In genomic region chr15:44716983-44717602, GRCh38 we compare ENCODE assay signal across 16 cellular contexts. TPM values are rescaled to one million over a fixed set of nuclear protein-coding genes. Genes with fewer than 3 reads are reported as not detected.
A peak's percentile ranks its signal among the peaks of the same experiment; 100 is the strongest.
DNase-seq lines count a peak whose midpoint lies in the region; ATAC-seq, FAIRE-seq and TF ChIP-seq lines count a peak whose summit lies in the region.
"Had no signal": no experiment of that assay in that cellular context is flagged by ENCODE, and none has a peak within 500 bp of the region (broad histone marks: within the 10 kb centered on the region; RNA-seq: fewer than 3 reads in every experiment).

No MANE protein-coding gene starts in this region.

- DNase-seq in HepG2 (ENCODE audit: low spot score) (no peak), right lobe of liver (no peak), GM12878 (ENCODE audit: low read depth, low spot score) (no peak), left cardiac atrium (no peak), NCI-H526 treated with DMSO at 0.1 percent for 48 hours (lab: John Stamatoyannopoulos, UW) (no peak)
- DNase-seq: AML-193; effector CD4-positive, alpha-beta T cell; heart right ventricle; islet precursor cell; mesendoderm; NCI-H187 treated with DMSO at 0.1 percent for 48 hours; NCI-H510A had no signal

- H3K4me1 ChIP-seq in HepG2 (ENCODE audit: insufficient read depth, low read length) (peaks cover 42% of the 10 kb centered on the region), right lobe of liver (peaks cover 0 to 29% (median 0%) of the 10 kb centered on the region in 4 donors), OCI-LY3 (ENCODE audit: low read length) (peaks cover 88% of the 10 kb centered on the region), GM12878 (ENCODE audit: control insufficient read depth, insufficient read depth, low read length) (peaks cover 63% of the 10 kb centered on the region)
- H3K4me1 ChIP-seq: neural progenitor cell had no signal

- 89% methylated on average over 2 of the region's 2 CpGs for WGBS in HepG2 (ENCODE audit: low lambda C conversion rate)
- WGBS in right lobe of liver (ENCODE audit: insufficient coverage, low coverage, low lambda C conversion rate, missing lambda C conversion rate): 73% methylated on average over 2 of the region's 2 CpGs
- 3% methylated on average over 2 of the region's 2 CpGs for WGBS in GM12878 (ENCODE audit: insufficient coverage, insufficient replicate concordance, low lambda C conversion rate, missing lambda C conversion rate)

- H3K4me3 ChIP-seq in HepG2 (replicated peaks in 1 of 3; ENCODE audit: insufficient read depth in 1 of 3, low read depth in 2 of 3, low read length in 3 of 3) (no peak overlapping the region), right lobe of liver (no peak overlapping the region), OCI-LY3 (ENCODE audit: low read length) (peak overlapping the region; percentile 11; the same call in 1 of the 2 replicates), GM12878 (0 out of 2 replicates have a peak overlapping the region, but pooled peaks have one; percentile 99)
- H3K4me3 ChIP-seq: cardiac muscle cell, neural progenitor cell had no signal

- RAD21 ChIA-PET in GM12878 (lab: Charles Lee; ENCODE audit: unreplicated experiment): interaction anchor here (14.2 to 18.4 kb wide), 2 partner anchors 12 to 51 kb away, joined by 231 to 653 read pairs; partner anchors contain the start of genes SPG11 and TRIM69

- no peak for TF ChIP-seq POLR2A in HepG2 (IDR thresholded peaks at IDR 0.05; ENCODE audit: insufficient read depth in 1 of 2, low read depth in 2 of 2, low read length in 2 of 2)
- TF ChIP-seq POLR2A in right lobe of liver (IDR thresholded peaks at IDR 0.05): no peak
- no peak for TF ChIP-seq POLR2A in GM12878 (IDR thresholded peaks at IDR 0.05; ENCODE audit: low read depth, low read length)

- in situ Hi-C loops in HepG2 (cut with HindIII; ENCODE audit: extremely low pct_ligation_motif_present, low pct_unique_long_range_greater_than_20kb) (no loop called here), GM12878 (cut with MboI) (no loop called here)

- H3K9ac ChIP-seq in HepG2 (ENCODE audit: insufficient read depth, low read depth, low read length) (no peak overlapping the region), OCI-LY3 (ENCODE audit: low read length) (no peak overlapping the region), GM12878 (ENCODE audit: control insufficient read depth, insufficient read depth, low read length) (peak overlapping the region; percentile 35)
- H3K9ac ChIP-seq: neural progenitor cell had no signal

- H3K27ac ChIP-seq in HepG2 (ENCODE audit: extremely low read length, insufficient read depth, low read length) (no peak overlapping the region), right lobe of liver (no peak overlapping the region), OCI-LY3 (ENCODE audit: low read length) (peak overlapping the region; percentile 96), GM12878 (ENCODE audit: control insufficient read depth, insufficient read depth) (no peak overlapping the region)
- H3K27ac ChIP-seq: neural progenitor cell had no signal

- H3K4me2 ChIP-seq in HepG2 (ENCODE audit: low read depth, low read length): no peak overlapping the region
- peak overlapping the region; percentile 92 for H3K4me2 ChIP-seq in OCI-LY3 (ENCODE audit: low read length)
- H3K4me2 ChIP-seq in GM12878 (ENCODE audit: control insufficient read depth, insufficient read depth): peak overlapping the region; percentile 93
- H3K4me2 ChIP-seq: neural progenitor cell had no signal

- TF ChIP-seq CTCF in HepG2 (CRISPR knock-in tag; IDR thresholded peaks at IDR 0.05): no peak
- no peak for TF ChIP-seq CTCF in right lobe of liver (IDR thresholded peaks at IDR 0.05)
- TF ChIP-seq CTCF in OCI-LY3 (IDR thresholded peaks at IDR 0.05; ENCODE audit: low read depth, low read length): no peak
- TF ChIP-seq CTCF in GM12878 (IDR thresholded peaks at IDR 0.05 in 2 of 3, conservative IDR thresholded peaks at IDR 0.05 in 1 of 3; ENCODE audit: control insufficient read depth in 2 of 3, extremely low read depth in 1 of 3, insufficient read depth in 1 of 3, low read depth in 3 of 3, low read length in 3 of 3): no peak

- SMC1A ChIA-PET in GM12878 (lab: Charles Lee; ENCODE audit: uncharacterized antibody, unreplicated experiment): interaction anchor here (8.1 to 19.0 kb wide), 2 partner anchors 14 to 52 kb away, joined by 87 to 637 read pairs; partner anchors contain the start of genes SPG11 and TRIM69

- H3K79me2 ChIP-seq in HepG2 (ENCODE audit: insufficient read depth, low read length) (peaks cover 31% of the 10 kb centered on the region), OCI-LY3 (ENCODE audit: low read length) (peaks cover 66% of the 10 kb centered on the region), GM12878 (ENCODE audit: control insufficient read depth, insufficient read depth, low read length) (peaks cover 74% of the 10 kb centered on the region)

- ATAC-seq in HepG2: no peak
- ATAC-seq in right lobe of liver: no peak
- no peak for ATAC-seq in GM12878
- no peak for ATAC-seq in GM21737 (IDR thresholded peaks at IDR 0.05; ENCODE audit: unreplicated experiment)
- ATAC-seq in left cardiac atrium: no peak
- ATAC-seq: heart right ventricle had no signal

- BruUV-seq in HepG2 (replicated peaks; lab: Mats Ljungman, UMichigan): no TSS peak
- no TSS peak for BruUV-seq in GM12878 (replicated peaks; lab: Mats Ljungman, UMichigan)

- intact Hi-C loops in HepG2 (cut with micrococcal nuclease; ENCODE audit: unreplicated experiment): no loop called here
- intact Hi-C loops in right lobe of liver (cut with DNase I): no loop called here
- intact Hi-C loops in GM12878 (cut with micrococcal nuclease; ENCODE audit: unreplicated experiment): no loop called here
- intact Hi-C loops in left cardiac atrium (cut with DNase I): no loop called here

- no peaks in the 10 kb centered on the region for H3K27me3 ChIP-seq in HepG2 (ENCODE audit: control insufficient read depth in 1 of 2, insufficient read depth in 2 of 2, low read length in 2 of 2)
- no peaks in the 10 kb centered on the region for H3K27me3 ChIP-seq in right lobe of liver
- H3K27me3 ChIP-seq in OCI-LY3 (ENCODE audit: low read depth, low read length): no peaks in the 10 kb centered on the region
- no peaks in the 10 kb centered on the region for H3K27me3 ChIP-seq in GM12878 (replicated peaks in 1 of 2; ENCODE audit: control insufficient read depth in 2 of 2, insufficient read depth in 2 of 2, low read length in 1 of 2)
- H3K27me3 ChIP-seq: cardiac muscle cell, heart right ventricle had no signal

- H3K36me3 ChIP-seq in HepG2 (replicated peaks in 1 of 2; ENCODE audit: control insufficient read depth in 1 of 2, insufficient read depth in 2 of 2, low read length in 2 of 2): peaks cover 8 to 29% of the 10 kb centered on the region in 2 experiments
- H3K36me3 ChIP-seq in right lobe of liver: peaks cover 19 to 39% (median 33%) of the 10 kb centered on the region in 4 donors
- peaks cover 69% of the 10 kb centered on the region for H3K36me3 ChIP-seq in OCI-LY3 (replicated peaks; ENCODE audit: low read depth, low read length)
- peaks cover 19 to 52% of the 10 kb centered on the region in 2 experiments for H3K36me3 ChIP-seq in GM12878 (ENCODE audit: control insufficient read depth in 2 of 2, insufficient read depth in 2 of 2, low read length in 1 of 2)
- H3K36me3 ChIP-seq: neural progenitor cell had no signal

- POLR2A ChIA-PET in HepG2 (lab: Yijun Ruan, JAX) (no interaction called here), GM12878 (lab: Charles Lee) (interaction anchor here (1.2 to 24.8 kb wide), 4 partner anchors 15 to 165 kb away, joined by 3 to 718 read pairs (median 129); partner anchors contain the start of genes SPG11 and TRIM69)

- CTCF ChIA-PET in HepG2 (lab: Yijun Ruan, JAX; ENCODE audit: low intra/inter-chr PET ratio, low total read pairs): no interaction called here
- CTCF ChIA-PET in GM12878 (lab: Yijun Ruan, JAX): interaction anchor here (10.2 to 14.3 kb wide), 3 partner anchors 10 to 51 kb away, joined by 153 to 278 read pairs (median 203); partner anchors contain the start of genes SPG11 and TRIM69

- H3K9me3 ChIP-seq in HepG2 (ENCODE audit: low read length): no peaks in the 10 kb centered on the region
- no peaks in the 10 kb centered on the region for H3K9me3 ChIP-seq in right lobe of liver
- H3K9me3 ChIP-seq in OCI-LY3 (ENCODE audit: insufficient read depth, low read length): no peaks in the 10 kb centered on the region
- H3K9me3 ChIP-seq in GM12878 (replicated peaks; ENCODE audit: control insufficient read depth, insufficient read depth, low read length): no peaks in the 10 kb centered on the region
- H3K9me3 ChIP-seq: heart right ventricle had no signal

- H4K20me1 ChIP-seq in HepG2 (ENCODE audit: insufficient read depth, low read length): peaks cover 17% of the 10 kb centered on the region; the same call in 1 of the 2 replicates
- H4K20me1 ChIP-seq in OCI-LY3 (ENCODE audit: insufficient read depth, low read length): peaks cover 65% of the 10 kb centered on the region
- peaks cover 30% of the 10 kb centered on the region for H4K20me1 ChIP-seq in GM12878 (ENCODE audit: control insufficient read depth, insufficient read depth)

- no peak for FAIRE-seq in HepG2 (lab: Jason Lieb, UNC)
- no peak for FAIRE-seq in GM12878 (lab: Jason Lieb, UNC)

- no peak for TF ChIP-seq EP300 in HepG2 (IDR thresholded peaks at IDR 0.05; ENCODE audit: low read depth in 2 of 2, low read length in 2 of 2)
- no peak for TF ChIP-seq EP300 in HepG2 (CRISPR knock-in tag; IDR thresholded peaks at IDR 0.05; ENCODE audit: borderline replicate concordance)
- no peak for TF ChIP-seq EP300 in GM12878 (IDR thresholded peaks at IDR 0.05; ENCODE audit: borderline replicate concordance in 1 of 2, control insufficient read depth in 1 of 2, low read depth in 2 of 2, low read length in 2 of 2)

- TF ChIP-seq RAD21 in HepG2 (CRISPR knock-in tag; IDR thresholded peaks at IDR 0.05): no peak
- no peak for TF ChIP-seq RAD21 in GM12878 (IDR thresholded peaks at IDR 0.05; ENCODE audit: insufficient read depth, low read depth, low read length)

- no peak overlapping the region for H2AFZ ChIP-seq in HepG2 (ENCODE audit: low read length)
- H2AFZ ChIP-seq in OCI-LY3 (ENCODE audit: low read depth, low read length): no peak overlapping the region
- no peak overlapping the region for H2AFZ ChIP-seq in GM12878 (ENCODE audit: control insufficient read depth, low read depth, low read length)
- H2AFZ ChIP-seq: neural progenitor cell had no signal

RNA-seq across cellular contexts. Expression of gene B2M, which starts 5.8 kb away (rescaled TPM):
- total RNA-seq in HepG2 (2016; rRNA removed; fragmentation: Illumina TruSeq; extraction: Trizol) (530 and 784 TPM in 2 replicates), right lobe of liver (1,000 to 10,000 TPM in 5 of 6 experiments, 100 to 1,000 TPM in 1; 894 to 5,671 (median 2,154) TPM), GM12878 (2014; rRNA removed) (4,481 and 5,701 TPM in 2 replicates), GM12878 (2014; rRNA removed; fragmentation: Illumina TruSeq; extraction: Trizol) (5,217 and 5,589 TPM in 2 replicates), GM12878 (2021) (2,901 and 3,170 TPM in 2 replicates), left cardiac atrium (1,000 to 10,000 TPM; 1,362 to 1,570 TPM)
- total RNA-seq in HepG2 (2016; cell fraction: cytosol; rRNA removed; fragmentation: Illumina TruSeq; extraction: Trizol; ENCODE audit: low read depth): 119 and 125 TPM in 2 replicates
- total RNA-seq in HepG2 (2016; cell fraction: insoluble cytoplasmic fraction; rRNA removed; fragmentation: Illumina TruSeq; extraction: Trizol): 505 and 836 TPM in 2 replicates
- 137 and 145 TPM in 2 replicates for total RNA-seq in HepG2 (2016; cell fraction: membrane; rRNA removed; fragmentation: Illumina TruSeq; extraction: Trizol)
- 527 and 591 TPM in 2 replicates for total RNA-seq in HepG2 (2016; cell fraction: nucleus; rRNA removed; fragmentation: Illumina TruSeq; extraction: Trizol)
- polyA plus RNA-seq in HepG2 (2011; rRNA removed) (754 and 857 TPM in 2 replicates), GM12878 (2011; rRNA removed) (12,663 and 17,808 TPM in 2 replicates), GM12878 (2014; fragmentation: Illumina TruSeq; extraction: Trizol) (11,414 and 13,691 TPM in 2 replicates), GM12878 (2014; fragmentation: Nextera tagmentation; extraction: Ambion mirVana) (over 10,000 TPM; 16,306 to 22,794 TPM), GM12878 (2014; rRNA removed) (4,868 and 5,894 TPM in 2 replicates), GM12878 (2016; fragmentation: Nextera tagmentation; extraction: Ambion mirVana) (1,000 to 10,000 TPM; 8,335 to 8,413 TPM)
- 1,404 and 3,087 TPM in 2 replicates for polyA plus RNA-seq in HepG2 (2011; cell fraction: cytosol; rRNA removed)
- polyA plus RNA-seq in HepG2 (2011; cell fraction: nucleus; rRNA removed): 194 and 300 TPM in 2 replicates
- polyA plus RNA-seq in HepG2 (2012): 589 and 873 TPM in 2 replicates
- polyA plus RNA-seq in HepG2 (2016; cell fraction: cytosol; fragmentation: Illumina TruSeq; extraction: Trizol; ENCODE audit: low read depth): 135 and 139 TPM in 2 replicates
- 442 and 475 TPM in 2 replicates for polyA plus RNA-seq in HepG2 (2016; cell fraction: insoluble cytoplasmic fraction; fragmentation: Illumina TruSeq; extraction: Trizol; ENCODE audit: low read depth)
- 123 and 125 TPM in 2 replicates for polyA plus RNA-seq in HepG2 (2016; cell fraction: membrane; fragmentation: Illumina TruSeq; extraction: Trizol; ENCODE audit: low read depth)
- 916 and 917 TPM in 2 replicates for polyA plus RNA-seq in HepG2 (2016; cell fraction: nucleus; fragmentation: Illumina TruSeq; extraction: Trizol; ENCODE audit: insufficient read depth, low read depth)
- 191 and 793 TPM in 2 replicates for polyA minus RNA-seq in HepG2 (2011; rRNA and poly(A)+ RNA removed; ENCODE audit: low replicate concordance)
- polyA minus RNA-seq in HepG2 (2011; cell fraction: cytosol; rRNA and poly(A)+ RNA removed): 308 and 333 TPM in 2 replicates
- 168 and 193 TPM in 2 replicates for polyA minus RNA-seq in HepG2 (2011; cell fraction: nucleus; rRNA and poly(A)+ RNA removed)
- total RNA-seq in GM12878 (2013; cell fraction: nucleolus; rRNA removed): 6,462 and 7,066 TPM in 2 replicates
- 6,007 TPM for polyA plus RNA-seq in GM12878 (2011; ENCODE audit: low read depth)
- polyA plus RNA-seq in GM12878 (2011; cell fraction: cytosol; rRNA removed): 7,019 and 28,739 TPM in 2 replicates
- 2,031 and 2,366 TPM in 2 replicates for polyA plus RNA-seq in GM12878 (2011; cell fraction: nucleus; rRNA removed)
- 6,970 and 7,434 TPM in 2 replicates for polyA plus RNA-seq in GM12878 (2012)
- polyA minus RNA-seq in GM12878 (2011; rRNA and poly(A)+ RNA removed): 2,834 and 3,344 TPM in 2 replicates
- polyA minus RNA-seq in GM12878 (2011; cell fraction: cytosol; rRNA and poly(A)+ RNA removed): 1,355 and 1,504 TPM in 2 replicates
- polyA minus RNA-seq in GM12878 (2011; cell fraction: nucleus; rRNA and poly(A)+ RNA removed): 373 and 393 TPM in 2 replicates

RNA-seq across cellular contexts. Expression of gene PATL2, which starts 6.0 kb away (rescaled TPM):
- total RNA-seq in HepG2 (2016; rRNA removed; fragmentation: Illumina TruSeq; extraction: Trizol) (0.15 TPM in 1 of 2 replicates, not detected in the other), right lobe of liver (1 to 10 TPM in 2 of 6 experiments, under 1 TPM in 4; 0.28 to 1.9 (median 0.71) TPM), GM12878 (2014; rRNA removed) (11.0 and 11.5 TPM in 2 replicates), GM12878 (2014; rRNA removed; fragmentation: Illumina TruSeq; extraction: Trizol) (12.5 and 13.1 TPM in 2 replicates), GM12878 (2021) (10.7 and 11.5 TPM in 2 replicates), left cardiac atrium (1 to 10 TPM; 4.8 to 6.8 TPM)
- 0.30 TPM in 1 of 2 replicates, not detected in the other for total RNA-seq in HepG2 (2016; cell fraction: cytosol; rRNA removed; fragmentation: Illumina TruSeq; extraction: Trizol; ENCODE audit: low read depth)
- 0.11 and 0.30 TPM in 2 replicates for total RNA-seq in HepG2 (2016; cell fraction: insoluble cytoplasmic fraction; rRNA removed; fragmentation: Illumina TruSeq; extraction: Trizol)
- total RNA-seq in HepG2 (2016; cell fraction: membrane; rRNA removed; fragmentation: Illumina TruSeq; extraction: Trizol): 0.14 TPM in 1 of 2 replicates, not detected in the other
- 0.71 TPM in 1 of 2 replicates, not detected in the other for total RNA-seq in HepG2 (2016; cell fraction: nucleus; rRNA removed; fragmentation: Illumina TruSeq; extraction: Trizol)
- polyA plus RNA-seq in HepG2 (2011; rRNA removed) (0.37 and 0.53 TPM in 2 replicates), GM12878 (2011; rRNA removed) (13.5 and 14.8 TPM in 2 replicates), GM12878 (2014; fragmentation: Illumina TruSeq; extraction: Trizol) (11.9 and 14.8 TPM in 2 replicates), GM12878 (2014; fragmentation: Nextera tagmentation; extraction: Ambion mirVana) (10 to 100 TPM; 12.4 TPM), GM12878 (2014; rRNA removed) (16.2 and 19.3 TPM in 2 replicates), GM12878 (2016; fragmentation: Nextera tagmentation; extraction: Ambion mirVana) (1 to 10 TPM; 4.2 to 7.3 TPM)
- polyA plus RNA-seq in HepG2 (2011; cell fraction: cytosol; rRNA removed): 0.11 and 0.32 TPM in 2 replicates
- 2.6 TPM in 2 replicates for polyA plus RNA-seq in HepG2 (2011; cell fraction: nucleus; rRNA removed)
- polyA plus RNA-seq in HepG2 (2012): 0.44 and 0.49 TPM in 2 replicates
- 0.24 TPM in 1 of 2 replicates, not detected in the other for polyA plus RNA-seq in HepG2 (2016; cell fraction: cytosol; fragmentation: Illumina TruSeq; extraction: Trizol; ENCODE audit: low read depth)
- 0.27 TPM in 1 of 2 replicates, not detected in the other for polyA plus RNA-seq in HepG2 (2016; cell fraction: insoluble cytoplasmic fraction; fragmentation: Illumina TruSeq; extraction: Trizol; ENCODE audit: low read depth)
- 0.09 TPM in 1 of 2 replicates, not detected in the other for polyA plus RNA-seq in HepG2 (2016; cell fraction: membrane; fragmentation: Illumina TruSeq; extraction: Trizol; ENCODE audit: low read depth)
- polyA plus RNA-seq in HepG2 (2016; cell fraction: nucleus; fragmentation: Illumina TruSeq; extraction: Trizol; ENCODE audit: insufficient read depth, low read depth): 0.56 and 1.5 TPM in 2 replicates
- polyA minus RNA-seq in HepG2 (2011; rRNA and poly(A)+ RNA removed; ENCODE audit: low replicate concordance): 1.1 TPM in 1 of 2 replicates, not detected in the other
- not detected in 2 replicates for polyA minus RNA-seq in HepG2 (2011; cell fraction: cytosol; rRNA and poly(A)+ RNA removed)
- 0.39 and 1.5 TPM in 2 replicates for polyA minus RNA-seq in HepG2 (2011; cell fraction: nucleus; rRNA and poly(A)+ RNA removed)
- 27.2 and 29.4 TPM in 2 replicates for total RNA-seq in GM12878 (2013; cell fraction: nucleolus; rRNA removed)
- polyA plus RNA-seq in GM12878 (2011; ENCODE audit: low read depth): 14.7 TPM
- polyA plus RNA-seq in GM12878 (2011; cell fraction: cytosol; rRNA removed): 11.4 and 11.8 TPM in 2 replicates
- polyA plus RNA-seq in GM12878 (2011; cell fraction: nucleus; rRNA removed): 47.9 and 62.2 TPM in 2 replicates
- polyA plus RNA-seq in GM12878 (2012): 16.2 and 17.7 TPM in 2 replicates
- 6.1 and 8.7 TPM in 2 replicates for polyA minus RNA-seq in GM12878 (2011; rRNA and poly(A)+ RNA removed)
- polyA minus RNA-seq in GM12878 (2011; cell fraction: cytosol; rRNA and poly(A)+ RNA removed): 2.1 and 6.7 TPM in 2 replicates
- polyA minus RNA-seq in GM12878 (2011; cell fraction: nucleus; rRNA and poly(A)+ RNA removed): 10.9 and 15.6 TPM in 2 replicates

RNA-seq across cellular contexts. Expression of gene TRIM69, which starts 19.2 kb away (rescaled TPM):
- total RNA-seq in HepG2 (2016; rRNA removed; fragmentation: Illumina TruSeq; extraction: Trizol): 2.6 and 4.0 TPM in 2 replicates
- 2.6 and 3.3 TPM in 2 replicates for total RNA-seq in HepG2 (2016; cell fraction: cytosol; rRNA removed; fragmentation: Illumina TruSeq; extraction: Trizol; ENCODE audit: low read depth)
- total RNA-seq in HepG2 (2016; cell fraction: insoluble cytoplasmic fraction; rRNA removed; fragmentation: Illumina TruSeq; extraction: Trizol): 2.7 and 3.4 TPM in 2 replicates
- total RNA-seq in HepG2 (2016; cell fraction: membrane; rRNA removed; fragmentation: Illumina TruSeq; extraction: Trizol): 5.1 and 6.1 TPM in 2 replicates
- 2.0 TPM in 2 replicates for total RNA-seq in HepG2 (2016; cell fraction: nucleus; rRNA removed; fragmentation: Illumina TruSeq; extraction: Trizol)
- 2.7 and 3.2 TPM in 2 replicates for polyA plus RNA-seq in HepG2 (2011; rRNA removed)
- 2.1 and 2.9 TPM in 2 replicates for polyA plus RNA-seq in HepG2 (2011; cell fraction: cytosol; rRNA removed)
- 0.88 and 1.4 TPM in 2 replicates for polyA plus RNA-seq in HepG2 (2011; cell fraction: nucleus; rRNA removed)
- polyA plus RNA-seq in HepG2 (2012): 2.3 and 2.6 TPM in 2 replicates
- 2.8 and 4.0 TPM in 2 replicates for polyA plus RNA-seq in HepG2 (2016; cell fraction: cytosol; fragmentation: Illumina TruSeq; extraction: Trizol; ENCODE audit: low read depth)
- 5.4 and 8.8 TPM in 2 replicates for polyA plus RNA-seq in HepG2 (2016; cell fraction: insoluble cytoplasmic fraction; fragmentation: Illumina TruSeq; extraction: Trizol; ENCODE audit: low read depth)
- 5.4 and 6.5 TPM in 2 replicates for polyA plus RNA-seq in HepG2 (2016; cell fraction: membrane; fragmentation: Illumina TruSeq; extraction: Trizol; ENCODE audit: low read depth)
- 2.5 and 2.8 TPM in 2 replicates for polyA plus RNA-seq in HepG2 (2016; cell fraction: nucleus; fragmentation: Illumina TruSeq; extraction: Trizol; ENCODE audit: insufficient read depth, low read depth)
- polyA minus RNA-seq in HepG2 (2011; rRNA and poly(A)+ RNA removed; ENCODE audit: low replicate concordance): 3.3 and 13.1 TPM in 2 replicates
- 2.7 and 3.2 TPM in 2 replicates for polyA minus RNA-seq in HepG2 (2011; cell fraction: cytosol; rRNA and poly(A)+ RNA removed)
- 1.7 and 2.2 TPM in 2 replicates for polyA minus RNA-seq in HepG2 (2011; cell fraction: nucleus; rRNA and poly(A)+ RNA removed)
- 10 to 100 TPM in 1 of 6 experiments, 1 to 10 TPM in 5; 3.8 to 16.9 (median 6.5) TPM for total RNA-seq in right lobe of liver
- 15.1 and 16.3 TPM in 2 replicates for total RNA-seq in GM12878 (2013; cell fraction: nucleolus; rRNA removed)
- 29.5 and 35.0 TPM in 2 replicates for total RNA-seq in GM12878 (2014; rRNA removed)
- total RNA-seq in GM12878 (2014; rRNA removed; fragmentation: Illumina TruSeq; extraction: Trizol): 38.7 and 43.6 TPM in 2 replicates
- 48.8 and 50.7 TPM in 2 replicates for total RNA-seq in GM12878 (2021)
- 28.8 TPM for polyA plus RNA-seq in GM12878 (2011; ENCODE audit: low read depth)
- polyA plus RNA-seq in GM12878 (2011; rRNA removed): 52.7 and 73.6 TPM in 2 replicates
- 24.7 and 25.5 TPM in 2 replicates for polyA plus RNA-seq in GM12878 (2011; cell fraction: cytosol; rRNA removed)
- polyA plus RNA-seq in GM12878 (2011; cell fraction: nucleus; rRNA removed): 17.8 and 22.2 TPM in 2 replicates
- polyA plus RNA-seq in GM12878 (2012): 33.7 and 47.6 TPM in 2 replicates
- polyA plus RNA-seq in GM12878 (2014; fragmentation: Illumina TruSeq; extraction: Trizol): 46.8 and 57.8 TPM in 2 replicates
- polyA plus RNA-seq in GM12878 (2014; fragmentation: Nextera tagmentation; extraction: Ambion mirVana): 10 to 100 TPM; 11.2 to 20.4 TPM
- polyA plus RNA-seq in GM12878 (2014; rRNA removed): 32.4 and 37.8 TPM in 2 replicates
- polyA plus RNA-seq in GM12878 (2016; fragmentation: Nextera tagmentation; extraction: Ambion mirVana): 10 to 100 TPM; 36.9 to 44.9 TPM
- polyA minus RNA-seq in GM12878 (2011; rRNA and poly(A)+ RNA removed): 42.7 and 56.3 TPM in 2 replicates
- 16.0 and 18.2 TPM in 2 replicates for polyA minus RNA-seq in GM12878 (2011; cell fraction: cytosol; rRNA and poly(A)+ RNA removed)
- 33.6 and 42.5 TPM in 2 replicates for polyA minus RNA-seq in GM12878 (2011; cell fraction: nucleus; rRNA and poly(A)+ RNA removed)
- 10 to 100 TPM; 50.2 to 56.7 TPM for total RNA-seq in left cardiac atrium

RNA-seq across cellular contexts. Expression of gene SPG11, which starts 53.6 kb away (rescaled TPM):
- 31.5 and 35.0 TPM in 2 replicates for total RNA-seq in HepG2 (2016; rRNA removed; fragmentation: Illumina TruSeq; extraction: Trizol)
- total RNA-seq in HepG2 (2016; cell fraction: cytosol; rRNA removed; fragmentation: Illumina TruSeq; extraction: Trizol; ENCODE audit: low read depth): 17.8 and 19.8 TPM in 2 replicates
- 35.7 and 36.6 TPM in 2 replicates for total RNA-seq in HepG2 (2016; cell fraction: insoluble cytoplasmic fraction; rRNA removed; fragmentation: Illumina TruSeq; extraction: Trizol)
- 18.9 and 19.7 TPM in 2 replicates for total RNA-seq in HepG2 (2016; cell fraction: membrane; rRNA removed; fragmentation: Illumina TruSeq; extraction: Trizol)
- 39.3 and 47.3 TPM in 2 replicates for total RNA-seq in HepG2 (2016; cell fraction: nucleus; rRNA removed; fragmentation: Illumina TruSeq; extraction: Trizol)
- polyA plus RNA-seq in HepG2 (2011; rRNA removed): 40.7 and 44.5 TPM in 2 replicates
- polyA plus RNA-seq in HepG2 (2011; cell fraction: cytosol; rRNA removed): 26.2 and 28.9 TPM in 2 replicates
- polyA plus RNA-seq in HepG2 (2011; cell fraction: nucleus; rRNA removed): 52.6 and 61.8 TPM in 2 replicates
- 19.4 and 21.0 TPM in 2 replicates for polyA plus RNA-seq in HepG2 (2012)
- polyA plus RNA-seq in HepG2 (2016; cell fraction: cytosol; fragmentation: Illumina TruSeq; extraction: Trizol; ENCODE audit: low read depth): 1.7 and 2.1 TPM in 2 replicates
- polyA plus RNA-seq in HepG2 (2016; cell fraction: insoluble cytoplasmic fraction; fragmentation: Illumina TruSeq; extraction: Trizol; ENCODE audit: low read depth): 26.2 and 26.5 TPM in 2 replicates
- 3.5 and 4.5 TPM in 2 replicates for polyA plus RNA-seq in HepG2 (2016; cell fraction: membrane; fragmentation: Illumina TruSeq; extraction: Trizol; ENCODE audit: low read depth)
- polyA plus RNA-seq in HepG2 (2016; cell fraction: nucleus; fragmentation: Illumina TruSeq; extraction: Trizol; ENCODE audit: insufficient read depth, low read depth): 47.3 and 52.3 TPM in 2 replicates
- 115 and 186 TPM in 2 replicates for polyA minus RNA-seq in HepG2 (2011; rRNA and poly(A)+ RNA removed; ENCODE audit: low replicate concordance)
- 24.8 and 26.5 TPM in 2 replicates for polyA minus RNA-seq in HepG2 (2011; cell fraction: cytosol; rRNA and poly(A)+ RNA removed)
- polyA minus RNA-seq in HepG2 (2011; cell fraction: nucleus; rRNA and poly(A)+ RNA removed): 93.0 and 127 TPM in 2 replicates
- 10 to 100 TPM; 35.4 to 55.6 (median 40.8) TPM for total RNA-seq in right lobe of liver
- total RNA-seq in GM12878 (2013; cell fraction: nucleolus; rRNA removed): 375 and 390 TPM in 2 replicates
- total RNA-seq in GM12878 (2014; rRNA removed): 61.2 and 65.6 TPM in 2 replicates
- 57.2 and 62.1 TPM in 2 replicates for total RNA-seq in GM12878 (2014; rRNA removed; fragmentation: Illumina TruSeq; extraction: Trizol)
- 59.2 and 59.3 TPM in 2 replicates for total RNA-seq in GM12878 (2021)
- polyA plus RNA-seq in GM12878 (2011; ENCODE audit: low read depth): 25.8 TPM
- polyA plus RNA-seq in GM12878 (2011; rRNA removed): 78.0 and 85.1 TPM in 2 replicates
- polyA plus RNA-seq in GM12878 (2011; cell fraction: cytosol; rRNA removed): 84.0 and 93.3 TPM in 2 replicates
- 99.7 and 125 TPM in 2 replicates for polyA plus RNA-seq in GM12878 (2011; cell fraction: nucleus; rRNA removed)
- polyA plus RNA-seq in GM12878 (2012): 41.8 and 52.2 TPM in 2 replicates
- 48.2 and 51.5 TPM in 2 replicates for polyA plus RNA-seq in GM12878 (2014; fragmentation: Illumina TruSeq; extraction: Trizol)
- 10 to 100 TPM; 22.1 to 23.6 TPM for polyA plus RNA-seq in GM12878 (2014; fragmentation: Nextera tagmentation; extraction: Ambion mirVana)
- 39.9 and 46.2 TPM in 2 replicates for polyA plus RNA-seq in GM12878 (2014; rRNA removed)
- 10 to 100 TPM; 34.3 to 41.7 TPM for polyA plus RNA-seq in GM12878 (2016; fragmentation: Nextera tagmentation; extraction: Ambion mirVana)
- 143 and 157 TPM in 2 replicates for polyA minus RNA-seq in GM12878 (2011; rRNA and poly(A)+ RNA removed)
- polyA minus RNA-seq in GM12878 (2011; cell fraction: cytosol; rRNA and poly(A)+ RNA removed): 38.9 and 54.1 TPM in 2 replicates
- 68.2 and 117 TPM in 2 replicates for polyA minus RNA-seq in GM12878 (2011; cell fraction: nucleus; rRNA and poly(A)+ RNA removed)
- 10 to 100 TPM; 42.9 to 46.7 TPM for total RNA-seq in left cardiac atrium

Comparison
In these comparisons a context has a peak if more than half of its experiments do, and no peak if none do; other contexts are left out.
1. H3K4me3 ChIP-seq: peak in OCI-LY3 (single experiment) and GM12878 (single experiment); none in HepG2 (0 of 3) and right lobe of liver (0 of 3).
2. Of the 75 proteins assayed by ChIP-seq in both HepG2 and GM12878: peak only in HepG2: none; only in GM12878: ATF2, NFIC, POLR2AphosphoS2, POLR2AphosphoS5 and ZBTB4; in both: none; in neither: 70.